ENCODE assay signal across 8 cellular contexts in genomic region chr7:37510043-37510634, GRCh38.
DNase-seq lines count a peak whose midpoint lies in the region; ATAC-seq and TF ChIP-seq lines count a peak whose summit lies in the region.

No MANE protein-coding gene starts in this region.

- TF ChIP-seq CTCF in spleen (IDR thresholded peaks at IDR 0.05 in 8 of 11, conservative IDR thresholded peaks at IDR 0.05 in 3 of 11): peak; percentile 23 to 80 (median 64)

- TF ChIP-seq POLR2A in erythroblast (IDR thresholded peaks at IDR 0.05; ENCODE audit: low read length): no peak
- TF ChIP-seq POLR2A in spleen (IDR thresholded peaks at IDR 0.05): no peak

- H3K36me3 ChIP-seq in spleen: no peaks in the 10 kb centered on the region

- peak; percentile 57 for ATAC-seq in GM18498 (IDR thresholded peaks at IDR 0.05; ENCODE audit: unreplicated experiment)
- no peak for ATAC-seq in HG03460 (IDR thresholded peaks at IDR 0.05; ENCODE audit: unreplicated experiment)

- H3K27ac ChIP-seq in spleen: no peak overlapping the region

- WGBS in spleen, 5 donors: 78 to 90% (median 84%) methylated on average over 3 of the region's 3 CpGs

- H3K4me1 ChIP-seq in spleen: peaks cover 0 to 24% (median 6%) of the 10 kb centered on the region in 6 donors

- DNase-seq in Ammon's horn (ENCODE audit: low spot score) (peak; percentile 45), SK-N-DZ (ENCODE audit: low spot score) (peak; percentile 15), erythroblast (lab: John Stamatoyannopoulos, UW) (peak; percentile 13 to 45), spleen (no peak), NCI-H146 (lab: John Stamatoyannopoulos, UW) (no peak), COLO668 (lab: John Stamatoyannopoulos, UW; ENCODE audit: unreplicated experiment) (no peak)

- H3K9me3 ChIP-seq in spleen: no peaks in the 10 kb centered on the region

- intact Hi-C loops in spleen (cut with DNase I; ENCODE audit: low total_unique reads): no loop called here

- no peak overlapping the region for H3K4me3 ChIP-seq in spleen

- H3K27me3 ChIP-seq in spleen (replicated peaks in 1 of 7): no peaks in the 10 kb centered on the region

Comparison
In these comparisons a context has a peak if more than half of its experiments do, and no peak if none do; other contexts are left out.
1. DNase-seq: peak in Ammon's horn (single experiment), SK-N-DZ (single experiment) and erythroblast (2 of 2); none in spleen (single experiment), NCI-H146 (single experiment) and COLO668 (single experiment).